Comparison of ENCODE assay signal across 1 cellular context in the genomic region with DNA sequence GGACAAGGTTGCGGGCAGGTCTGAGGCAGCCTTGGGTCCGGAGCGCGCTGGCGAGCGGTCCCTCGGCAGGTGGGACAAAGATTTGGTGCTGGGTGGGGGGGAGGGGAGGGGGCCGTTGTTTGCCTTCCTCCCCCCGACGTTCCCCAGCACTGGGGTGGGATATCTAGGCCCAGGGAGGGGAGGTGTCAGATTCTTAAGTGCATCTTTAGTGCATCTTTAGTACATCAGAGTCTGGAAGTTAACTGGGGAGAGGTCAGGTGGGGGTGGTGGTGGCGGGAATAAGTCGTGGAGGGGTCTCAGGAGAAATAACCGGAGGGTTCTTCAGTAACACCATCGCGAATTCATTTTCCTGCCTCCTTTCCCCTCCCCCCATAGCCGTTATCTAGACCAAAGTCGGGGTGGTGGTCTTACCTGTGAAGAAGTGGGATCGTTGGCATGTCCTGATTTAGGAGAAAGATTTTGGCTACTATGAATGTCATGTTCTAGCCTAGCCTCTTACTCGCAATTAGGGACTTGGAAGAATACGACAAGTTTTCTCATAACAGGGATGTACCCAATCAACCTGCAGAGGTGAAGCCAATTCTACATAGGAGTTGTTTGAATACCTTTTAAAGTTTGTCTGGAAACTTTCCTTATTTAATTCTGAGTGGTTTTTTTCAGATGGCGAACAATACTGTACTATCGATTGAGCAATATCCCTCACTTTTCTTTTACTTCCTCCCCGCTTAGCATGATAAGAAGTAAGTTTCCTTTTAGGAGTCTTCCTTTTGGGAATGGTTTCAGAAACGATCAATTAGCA.
TF ChIP-seq lines count a peak whose summit lies in the region.

No MANE protein-coding gene starts in this region.

TF ChIP-seq in endothelial cell of umbilical vein, 7 proteins besides CTCF, POLR2A, EP300 and RAD21:
- TF ChIP-seq, protein P1, sequence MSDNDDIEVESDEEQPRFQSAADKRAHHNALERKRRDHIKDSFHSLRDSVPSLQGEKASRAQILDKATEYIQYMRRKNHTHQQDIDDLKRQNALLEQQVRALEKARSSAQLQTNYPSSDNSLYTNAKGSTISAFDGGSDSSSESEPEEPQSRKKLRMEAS (IDR thresholded peaks at IDR 0.05; ENCODE audit: insufficient read depth, insufficient read length): no peak
- no peak for TF ChIP-seq JUN (IDR thresholded peaks at IDR 0.05; ENCODE audit: borderline replicate concordance, insufficient read depth, insufficient read length, low read depth)
- TF ChIP-seq GATA2 (IDR thresholded peaks at IDR 0.05; ENCODE audit: insufficient read depth, insufficient read length, low read depth, low read length): no peak
- TF ChIP-seq POLR2AphosphoS5 (IDR thresholded peaks at IDR 0.05; ENCODE audit: insufficient read depth, low read depth, low read length): no peak
- no peak for TF ChIP-seq EZH2 (IDR thresholded peaks at IDR 0.05; ENCODE audit: borderline replicate concordance, low read depth, low read length, severe bottlenecking)
- TF ChIP-seq FOS (IDR thresholded peaks at IDR 0.05; ENCODE audit: borderline replicate concordance, insufficient read depth, low read length): no peak
- no peak for TF ChIP-seq MYC (IDR thresholded peaks at IDR 0.05; ENCODE audit: low read depth, low read length)
